ENCODE assay signal across 3 cellular contexts in genomic region chr11:110472858-110473257, GRCh38.
TF ChIP-seq lines count a peak whose summit lies in the region.

No MANE protein-coding gene starts in this region.

TF ChIP-seq in A549, 52 proteins besides CTCF, POLR2A, EP300 and RAD21:
- no peak for TF ChIP-seq HDAC2 (IDR thresholded peaks at IDR 0.05)
- TF ChIP-seq KDM5A (IDR thresholded peaks at IDR 0.05), result no peak
- TF ChIP-seq BCL3 (IDR thresholded peaks at IDR 0.05), result no peak
- no peak for TF ChIP-seq CHD2 (IDR thresholded peaks at IDR 0.05; ENCODE audit: low read length, partially characterized antibody)
- TF ChIP-seq FOSL2 (IDR thresholded peaks at IDR 0.05), result 0 out of 2 replicates have a peak, but pooled peaks have one; percentile 18
- TF ChIP-seq FOSL2 (CRISPR knock-in tag; IDR thresholded peaks at IDR 0.05), result peak; percentile 36
- no peak for TF ChIP-seq RCOR1 (IDR thresholded peaks at IDR 0.05; ENCODE audit: low read depth, low read length)
- TF ChIP-seq CEBPB (IDR thresholded peaks at IDR 0.05), result 0 out of 4 replicates have a peak, but pooled peaks of 1 of the 2 experiments have one; percentile 15
- TF ChIP-seq TP53 (CRISPR knock-in tag; IDR thresholded peaks at IDR 0.05), result no peak
- TF ChIP-seq MYC (IDR thresholded peaks at IDR 0.05; ENCODE audit: borderline replicate concordance, low read length), result no peak
- TF ChIP-seq REST (IDR thresholded peaks at IDR 0.05), result no peak
- TF ChIP-seq ELK1 (IDR thresholded peaks at IDR 0.05; ENCODE audit: low read depth, low read length), result no peak
- no peak for TF ChIP-seq PBX3 (IDR thresholded peaks at IDR 0.05)
TF ChIP-seq in A549: peak in this region for 2.

TF ChIP-seq in IMR-90, 13 proteins besides CTCF, POLR2A, EP300 and RAD21:
- 0 out of 2 replicates have a peak, but pooled peaks have one; percentile 25 for TF ChIP-seq FOS (IDR thresholded peaks at IDR 0.05; ENCODE audit: low read depth, low read length)
- TF ChIP-seq RFX5 (IDR thresholded peaks at IDR 0.05; ENCODE audit: low read depth, low read length), result no peak
- TF ChIP-seq CEBPB (IDR thresholded peaks at IDR 0.05; ENCODE audit: low read depth, low read length), result peak; percentile 79
- TF ChIP-seq USF2 (IDR thresholded peaks at IDR 0.05; ENCODE audit: low read depth, low read length), result no peak
- TF ChIP-seq BHLHE40 (IDR thresholded peaks at IDR 0.05; ENCODE audit: low read depth, low read length), result no peak

TF ChIP-seq in K562, 482 proteins besides CTCF, POLR2A, EP300 and RAD21:
- no peak for TF ChIP-seq PBX2 (CRISPR knock-in tag; IDR thresholded peaks at IDR 0.05; ENCODE audit: low read depth)
- no peak for TF ChIP-seq PBX2 (tag; conservative IDR thresholded peaks at IDR 0.05; ENCODE audit: low read depth)
- TF ChIP-seq RBBP5 (IDR thresholded peaks at IDR 0.05; ENCODE audit: borderline replicate concordance, insufficient read depth, low read length, poor library complexity, severe bottlenecking), result no peak
- no peak for TF ChIP-seq NFE2L1 (tag; IDR thresholded peaks at IDR 0.05; ENCODE audit: borderline replicate concordance, low read depth)
- no peak for TF ChIP-seq LCOR (CRISPR knock-in tag; IDR thresholded peaks at IDR 0.05)
- TF ChIP-seq SNIP1 (IDR thresholded peaks at IDR 0.05; ENCODE audit: low read depth), result no peak
- TF ChIP-seq L3MBTL2 (IDR thresholded peaks at IDR 0.05), result no peak
- TF ChIP-seq GTF2F1 (IDR thresholded peaks at IDR 0.05; ENCODE audit: low read depth, low read length), result no peak
- TF ChIP-seq NFXL1 (CRISPR knock-in tag; IDR thresholded peaks at IDR 0.05), result no peak
- peak; percentile 42; the same call in 1 of the 2 replicates for TF ChIP-seq JUND (IDR thresholded peaks at IDR 0.05; ENCODE audit: borderline replicate concordance, low read depth, low read length)
- TF ChIP-seq JUND (tag; IDR thresholded peaks at IDR 0.05; ENCODE audit: borderline replicate concordance, low read depth, low read length), result no peak
- no peak for TF ChIP-seq ZNF583 (CRISPR knock-in tag; IDR thresholded peaks at IDR 0.05)
- no peak for TF ChIP-seq ZNF518B (CRISPR knock-in tag; IDR thresholded peaks at IDR 0.05)
- no peak for TF ChIP-seq ZHX1 (conservative IDR thresholded peaks at IDR 0.05; ENCODE audit: low read length)
- no peak for TF ChIP-seq TEAD1 (CRISPR knock-in tag; IDR thresholded peaks at IDR 0.05)
- TF ChIP-seq NFATC3 (IDR thresholded peaks at IDR 0.05), result no peak
- no peak for TF ChIP-seq MEIS2 (IDR thresholded peaks at IDR 0.05; ENCODE audit: partially characterized antibody)
- no peak for TF ChIP-seq XRCC4 (IDR thresholded peaks at IDR 0.05; ENCODE audit: extremely low read depth, insufficient read depth, insufficient read length)
- no peak for TF ChIP-seq IRF9 (tag; IDR thresholded peaks at IDR 0.05)
- no peak for TF ChIP-seq FOXA3 (CRISPR knock-in tag; conservative IDR thresholded peaks at IDR 0.05 in 1 of 2, IDR thresholded peaks at IDR 0.05 in 1 of 2)
- TF ChIP-seq ZNF133 (CRISPR knock-in tag; IDR thresholded peaks at IDR 0.05), result no peak
- TF ChIP-seq ATF1 (CRISPR knock-in tag; IDR thresholded peaks at IDR 0.05), result no peak
- no peak for TF ChIP-seq ATF1 (tag; IDR thresholded peaks at IDR 0.05)
- peak; percentile 45 for TF ChIP-seq FOSL1 (tag; conservative IDR thresholded peaks at IDR 0.05)
- TF ChIP-seq ATF3 (IDR thresholded peaks at IDR 0.05), result peak; percentile 88
- TF ChIP-seq ATF3 (CRISPR knock-in tag; conservative IDR thresholded peaks at IDR 0.05), result no peak
- 0 out of 2 replicates have a peak, but pooled peaks have one; percentile 29 for TF ChIP-seq CEBPG (CRISPR knock-in tag; IDR thresholded peaks at IDR 0.05)
- TF ChIP-seq CEBPG (tag; conservative IDR thresholded peaks at IDR 0.05 in 1 of 2, IDR thresholded peaks at IDR 0.05 in 1 of 2), result peak in 1 of 2 experiments; percentile 64; a peak in 2 of 4 replicates
- no peak for TF ChIP-seq CBX8 (IDR thresholded peaks at IDR 0.05; ENCODE audit: borderline replicate concordance, extremely low read depth, low read depth, low read length, poor library complexity, severe bottlenecking)
- TF ChIP-seq RNF219 (CRISPR knock-in tag; IDR thresholded peaks at IDR 0.05), result no peak
- TF ChIP-seq FOXJ2 (tag; IDR thresholded peaks at IDR 0.05), result no peak
- TF ChIP-seq ZMIZ1 (IDR thresholded peaks at IDR 0.05; ENCODE audit: low read depth in 2 of 2, low read length in 2 of 2), result no peak
- no peak for TF ChIP-seq PHF8 (IDR thresholded peaks at IDR 0.05; ENCODE audit: borderline replicate concordance, low read length)
- TF ChIP-seq CBFB (CRISPR knock-in tag; IDR thresholded peaks at IDR 0.05), result no peak
